Comparison of ENCODE assay signal across 1 cellular context in genomic region chr9:71681708-71682268, GRCh38.
TF ChIP-seq lines count a peak whose summit lies in the region.

No MANE protein-coding gene starts in this region.

TF ChIP-seq in GM23338, 12 proteins besides CTCF, POLR2A, EP300 and RAD21 (continued from another document):
- TF ChIP-seq ZNF462 (CRISPR knock-in tag; IDR thresholded peaks at IDR 0.05) (no peak), ZNF114 (CRISPR knock-in tag; IDR thresholded peaks at IDR 0.05) (no peak), ZNF331 (CRISPR knock-in tag; IDR thresholded peaks at IDR 0.05; ENCODE audit: low read depth) (no peak)
TF ChIP-seq in GM23338: peak in this region for 0.
